Comparison of ENCODE assay signal across 23 cellular contexts in genomic region chr2:223010641-223011040, GRCh38. TPM values are rescaled to one million over a fixed set of nuclear protein-coding genes. Genes with fewer than 3 reads are reported as not detected.
A peak's percentile ranks its signal among the peaks of the same experiment; 100 is the strongest.
DNase-seq lines count a peak whose midpoint lies in the region; ATAC-seq, FAIRE-seq and TF ChIP-seq lines count a peak whose summit lies in the region.
"Had no signal": no experiment of that assay in that cellular context is flagged by ENCODE, and none has a peak within 500 bp of the region (broad histone marks: within the 10 kb centered on the region; RNA-seq: fewer than 3 reads in every experiment).

No MANE protein-coding gene starts in this region.

- no peak overlapping the region for H3K56ac ChIP-seq in IMR-90 (ENCODE audit: extremely low read depth, insufficient read depth, low read length)

- H3K23ac ChIP-seq in IMR-90 (ENCODE audit: low read depth, low read length): peak overlapping the region; percentile 43; the same call in 1 of the 2 replicates

- TF ChIP-seq RAD21 in IMR-90 (IDR thresholded peaks at IDR 0.05; ENCODE audit: low read length): no peak

- 0 out of 2 replicates have a peak overlapping the region, but pooled peaks have one; percentile 35 for H4K91ac ChIP-seq in IMR-90 (ENCODE audit: insufficient read depth, low read depth, low read length)

- H3K9me1 ChIP-seq in IMR-90 (ENCODE audit: insufficient read depth, low read length): 0 out of 2 replicates have a peak, but pooled peaks cover 3% of the 10 kb centered on the region

- H3K79me1 ChIP-seq in IMR-90 (ENCODE audit: low read depth in 1 of 2, low read length in 2 of 2): no peaks in the 10 kb centered on the region

- H3K4me1 ChIP-seq in IMR-90 (ENCODE audit: control insufficient read depth, insufficient read depth, low read length): peaks cover 7% of the 10 kb centered on the region; the same call in 1 of the 2 replicates
- H3K4me1 ChIP-seq: BLaER1 had no signal

- POLR2A ChIA-PET in IMR-90 (lab: Charles Lee; ENCODE audit: unreplicated experiment): interaction anchor here (0.7 kb wide), 1 partner anchor 9 kb away, joined by 3 read pairs; no protein-coding TSS in a partner anchor

- peak overlapping the region; percentile 83; the same call in 1 of the 2 replicates for H2BK20ac ChIP-seq in IMR-90 (ENCODE audit: low read depth, low read length)

- H3K36me3 ChIP-seq in IMR-90 (ENCODE audit: control insufficient read depth, insufficient read depth, low read length) (no peaks in the 10 kb centered on the region), bronchial epithelial cell (ENCODE audit: control insufficient read depth, insufficient read depth, low read length) (no peaks in the 10 kb centered on the region)
- H3K36me3 ChIP-seq: BLaER1, cardiac muscle cell, vagina had no signal

- ATAC-seq in IMR-90 (ENCODE audit: low read depth) (peak; percentile 76), GM21528 (IDR thresholded peaks at IDR 0.05; ENCODE audit: low FRiP score, unreplicated experiment) (no peak), GM21381 (IDR thresholded peaks at IDR 0.05; ENCODE audit: unreplicated experiment) (no peak), HG03280 (IDR thresholded peaks at IDR 0.05; ENCODE audit: unreplicated experiment) (no peak)
- ATAC-seq: activated CD8-positive, alpha-beta T cell treated with anti-CD3 and anti-CD28 coated beads for 36 hours; activated T-cell treated with anti-CD3 and anti-CD28 coated beads, Interleukin-2, amount 50 U/mL, for 4 hours; naive thymus-derived CD8-positive, alpha-beta T cell had no signal

- no TSS peak for BruUV-seq in IMR-90 (replicated peaks; lab: Mats Ljungman, UMichigan)

- H2AK5ac ChIP-seq in IMR-90 (ENCODE audit: low read depth, low read length): no peak overlapping the region

- 0 out of 3 replicates have a peak overlapping the region, but pooled peaks have one; percentile 61 for H2BK15ac ChIP-seq in IMR-90 (ENCODE audit: low read depth, low read length)

- H2AK9ac ChIP-seq in IMR-90 (replicated peaks; ENCODE audit: low read depth, low read length, poor library complexity): no peak overlapping the region

- peak overlapping the region in 1 of 2 experiments; percentile 64; a peak in 2 of 4 replicates for H4K8ac ChIP-seq in IMR-90 (ENCODE audit: low read depth in 2 of 2, low read length in 2 of 2)

- H2BK5ac ChIP-seq in IMR-90 (ENCODE audit: low read depth, low read length, poor library complexity, severe bottlenecking): peak overlapping the region; percentile 94

- H2AFZ ChIP-seq in IMR-90 (replicated peaks; ENCODE audit: low read length, poor library complexity): no peak overlapping the region

- peak overlapping the region; percentile 59; the same call in 1 of the 2 replicates for H3K4ac ChIP-seq in IMR-90 (ENCODE audit: low read depth, low read length)

- H4K20me1 ChIP-seq in IMR-90 (ENCODE audit: insufficient read depth, low read length): no peaks in the 10 kb centered on the region
- H4K20me1 ChIP-seq: BLaER1 had no signal

- H3K27me3 ChIP-seq in IMR-90 (ENCODE audit: control insufficient read depth, insufficient read depth, low read length): no peaks in the 10 kb centered on the region
- H3K27me3 ChIP-seq in bronchial epithelial cell (ENCODE audit: control insufficient read depth, insufficient read depth, low read length): peaks cover 1% of the 10 kb centered on the region
- H3K27me3 ChIP-seq: BLaER1, cardiac muscle cell, vagina had no signal

- CTCF ChIA-PET in IMR-90 (lab: Yijun Ruan, JAX): no interaction called here

- peak overlapping the region; percentile 74; the same call in 1 of the 2 replicates for H2BK120ac ChIP-seq in IMR-90 (ENCODE audit: low read depth, low read length)

- TF ChIP-seq POLR2A in IMR-90 (IDR thresholded peaks at IDR 0.05; ENCODE audit: low read depth, low read length): no peak

- peak; percentile 71 for DNase-seq in AG20443 (ENCODE audit: low spot score)
- DNase-seq in IMR-90: peak; percentile 96
- DNase-seq in bronchial epithelial cell (ENCODE audit: low read depth): peak; percentile 31
- DNase-seq in myocyte (ENCODE audit: low read depth): peak; percentile 69
- no peak for DNase-seq in NCI-H187 treated with DMSO at 0.1 percent for 48 hours (lab: John Stamatoyannopoulos, UW)
- DNase-seq: activated CD8-positive, alpha-beta T cell treated with anti-CD3 and anti-CD28 coated beads for 36 hours; activated T-cell treated with anti-CD3 and anti-CD28 coated beads, Interleukin-2, amount 50 U/mL, for 4 hours; hippocampal formation; MV-4-11; naive thymus-derived CD8-positive, alpha-beta T cell; NCI-H1930; NCI-H510A; small intestine; stimulated activated CD4-positive, alpha-beta T cell treated with anti-CD3 and anti-CD28 coated beads, Interleukin-4, amount 100 ng/mL, for 24 hours; substantia nigra had no signal

- no peak for TF ChIP-seq CTCF in IMR-90 (conservative IDR thresholded peaks at IDR 0.05; ENCODE audit: low read depth, low read length)
- TF ChIP-seq CTCF in bronchial epithelial cell (IDR thresholded peaks at IDR 0.05; ENCODE audit: insufficient read depth, low read length, severe bottlenecking): no peak

- in situ Hi-C loops in IMR-90 (cut with MboI; ENCODE audit: low sequenced_read_pairs): no loop called here

- H3K9me3 ChIP-seq in IMR-90 (ENCODE audit: control insufficient read depth, insufficient read depth, low read length): no peaks in the 10 kb centered on the region
- H3K9me3 ChIP-seq: BLaER1, vagina had no signal

- H3K14ac ChIP-seq in IMR-90 (replicated peaks; ENCODE audit: low read depth, low read length): peak overlapping the region; percentile 59

- intact Hi-C loops in IMR-90 (cut with micrococcal nuclease): no loop called here

- H3K9ac ChIP-seq in IMR-90 (ENCODE audit: low read depth, low read length): no peak overlapping the region
- H3K9ac ChIP-seq: BLaER1 had no signal

- H3K4me3 ChIP-seq in IMR-90 (ENCODE audit: insufficient read depth, low read depth, low read length): no peak overlapping the region
- no peak overlapping the region for H3K4me3 ChIP-seq in bronchial epithelial cell (ENCODE audit: low read depth, low read length)
- H3K4me3 ChIP-seq: BLaER1, cardiac muscle cell, vagina had no signal

- WGBS in IMR-90 (ENCODE audit: extremely low coverage in 2 of 2, insufficient read length in 1 of 2), 2 experiments: 0% methylated on average over 1 of the region's 3 CpGs; no CpG with 5 or more reads in 1 of the 2 experiments

- H3K4me2 ChIP-seq in IMR-90 (ENCODE audit: low read depth, low read length): peak overlapping the region; percentile 43; the same call in 1 of the 2 replicates
- H3K4me2 ChIP-seq: BLaER1 had no signal

- peak overlapping the region; percentile 82; the same call in 1 of the 2 replicates for H4K5ac ChIP-seq in IMR-90 (ENCODE audit: low read depth, low read length)

- no peak for FAIRE-seq in bronchial epithelial cell (lab: Jason Lieb, UNC)
- FAIRE-seq: keratinocyte, small intestine had no signal

- H3K18ac ChIP-seq in IMR-90 (ENCODE audit: low read depth, low read length): peak overlapping the region; percentile 94; the same call in 1 of the 2 replicates

- H3K27ac ChIP-seq in IMR-90 (ENCODE audit: insufficient read depth, low read length): no peak overlapping the region
- H3K27ac ChIP-seq: BLaER1, cardiac muscle cell, vagina had no signal

- dilution Hi-C loops in IMR-90 (cut with HindIII; ENCODE audit: low sequenced_read_pairs, unreplicated experiment): no loop called here

TF ChIP-seq in IMR-90, 13 proteins besides CTCF, POLR2A, EP300 and RAD21:
- TF ChIP-seq FOS (IDR thresholded peaks at IDR 0.05; ENCODE audit: low read depth, low read length): peak; percentile 38
- TF ChIP-seq CHD1 (IDR thresholded peaks at IDR 0.05; ENCODE audit: low read depth, low read length): no peak
- peak; percentile 66 for TF ChIP-seq CEBPB (IDR thresholded peaks at IDR 0.05; ENCODE audit: low read depth, low read length)

RNA-seq across cellular contexts. Expression of gene KCNE4, which starts 41.3 kb away (rescaled TPM):
- 6.6 and 8.3 TPM in 2 replicates for total RNA-seq in IMR-90 (2012; rRNA removed)
- 6.8 and 8.1 TPM in 2 replicates for polyA plus RNA-seq in IMR-90 (2012; rRNA removed)
- 7.4 and 17.0 TPM in 2 replicates for polyA plus RNA-seq in IMR-90 (2012; cell fraction: cytosol; rRNA removed)
- 17.7 and 50.6 TPM in 2 replicates for polyA plus RNA-seq in IMR-90 (2012; cell fraction: nucleus; rRNA removed; ENCODE audit: low replicate concordance)
- total RNA-seq in bronchial epithelial cell: under 0.01 and 0.26 TPM in 2 replicates
- 27.1 and 27.9 TPM in 2 replicates for total RNA-seq in myocyte
- 38.1 TPM for polyA plus RNA-seq in myocyte (2012)
- total RNA-seq: activated CD8-positive, alpha-beta T cell treated with anti-CD3 and anti-CD28 coated beads for 36 hours; activated T-cell treated with anti-CD3 and anti-CD28 coated beads, Interleukin-2, amount 50 U/mL, for 4 hours; naive thymus-derived CD8-positive, alpha-beta T cell; T-helper 1 cell treated with Interleukin-12 subunit alpha and Interleukin-12 subunit beta and Interleukin-4 antibody, amounts not matched to agents 30 ng/mL and 1 ng/mL, for 36 hours had no signal
- polyA plus RNA-seq: naive thymus-derived CD8-positive, alpha-beta T cell had no signal
